1 cellular context compared by ENCODE assay signal in the genomic region with DNA sequence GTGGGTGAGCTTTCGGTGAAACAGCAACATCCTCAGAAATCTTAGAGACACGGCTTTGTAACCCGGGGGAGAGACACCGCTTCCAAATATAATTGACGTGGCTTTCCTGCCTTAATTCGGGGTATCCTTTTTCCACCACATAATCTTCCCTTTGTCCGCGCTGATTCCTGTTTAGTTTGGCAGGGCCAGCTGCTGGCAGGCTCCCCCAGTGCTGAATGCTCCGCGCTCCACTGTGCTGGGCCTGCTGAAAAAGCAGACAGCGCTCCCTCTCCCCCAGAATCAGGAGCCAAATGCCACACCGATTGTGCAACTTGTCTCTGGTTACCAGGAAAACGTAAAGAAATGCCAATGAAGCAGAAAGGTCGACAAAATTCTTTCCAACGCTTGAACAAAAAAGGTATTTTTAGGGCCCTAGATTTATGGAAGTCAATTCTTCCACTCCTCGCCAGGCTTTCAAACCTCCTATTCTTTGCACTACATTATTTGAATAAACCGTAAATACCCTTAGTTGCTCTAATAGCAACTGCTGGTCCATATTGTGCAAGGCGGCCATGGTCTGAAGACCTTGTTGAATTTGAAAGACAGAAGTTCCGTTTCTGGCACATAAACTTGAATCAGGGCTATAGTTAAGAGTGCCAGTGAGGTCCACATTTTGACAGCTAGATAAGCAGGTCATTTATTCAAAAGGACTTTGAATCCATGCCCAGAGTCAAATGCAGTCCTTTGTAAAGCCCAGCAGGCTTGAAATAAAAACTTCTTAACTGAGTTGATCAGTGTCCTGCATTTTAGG.
TF ChIP-seq lines count a peak whose summit lies in the region.

No MANE protein-coding gene starts in this region.

TF ChIP-seq in HepG2, 621 proteins besides CTCF, POLR2A, EP300 and RAD21 (continued from another document and continues in another):
- TF ChIP-seq, protein P1, sequence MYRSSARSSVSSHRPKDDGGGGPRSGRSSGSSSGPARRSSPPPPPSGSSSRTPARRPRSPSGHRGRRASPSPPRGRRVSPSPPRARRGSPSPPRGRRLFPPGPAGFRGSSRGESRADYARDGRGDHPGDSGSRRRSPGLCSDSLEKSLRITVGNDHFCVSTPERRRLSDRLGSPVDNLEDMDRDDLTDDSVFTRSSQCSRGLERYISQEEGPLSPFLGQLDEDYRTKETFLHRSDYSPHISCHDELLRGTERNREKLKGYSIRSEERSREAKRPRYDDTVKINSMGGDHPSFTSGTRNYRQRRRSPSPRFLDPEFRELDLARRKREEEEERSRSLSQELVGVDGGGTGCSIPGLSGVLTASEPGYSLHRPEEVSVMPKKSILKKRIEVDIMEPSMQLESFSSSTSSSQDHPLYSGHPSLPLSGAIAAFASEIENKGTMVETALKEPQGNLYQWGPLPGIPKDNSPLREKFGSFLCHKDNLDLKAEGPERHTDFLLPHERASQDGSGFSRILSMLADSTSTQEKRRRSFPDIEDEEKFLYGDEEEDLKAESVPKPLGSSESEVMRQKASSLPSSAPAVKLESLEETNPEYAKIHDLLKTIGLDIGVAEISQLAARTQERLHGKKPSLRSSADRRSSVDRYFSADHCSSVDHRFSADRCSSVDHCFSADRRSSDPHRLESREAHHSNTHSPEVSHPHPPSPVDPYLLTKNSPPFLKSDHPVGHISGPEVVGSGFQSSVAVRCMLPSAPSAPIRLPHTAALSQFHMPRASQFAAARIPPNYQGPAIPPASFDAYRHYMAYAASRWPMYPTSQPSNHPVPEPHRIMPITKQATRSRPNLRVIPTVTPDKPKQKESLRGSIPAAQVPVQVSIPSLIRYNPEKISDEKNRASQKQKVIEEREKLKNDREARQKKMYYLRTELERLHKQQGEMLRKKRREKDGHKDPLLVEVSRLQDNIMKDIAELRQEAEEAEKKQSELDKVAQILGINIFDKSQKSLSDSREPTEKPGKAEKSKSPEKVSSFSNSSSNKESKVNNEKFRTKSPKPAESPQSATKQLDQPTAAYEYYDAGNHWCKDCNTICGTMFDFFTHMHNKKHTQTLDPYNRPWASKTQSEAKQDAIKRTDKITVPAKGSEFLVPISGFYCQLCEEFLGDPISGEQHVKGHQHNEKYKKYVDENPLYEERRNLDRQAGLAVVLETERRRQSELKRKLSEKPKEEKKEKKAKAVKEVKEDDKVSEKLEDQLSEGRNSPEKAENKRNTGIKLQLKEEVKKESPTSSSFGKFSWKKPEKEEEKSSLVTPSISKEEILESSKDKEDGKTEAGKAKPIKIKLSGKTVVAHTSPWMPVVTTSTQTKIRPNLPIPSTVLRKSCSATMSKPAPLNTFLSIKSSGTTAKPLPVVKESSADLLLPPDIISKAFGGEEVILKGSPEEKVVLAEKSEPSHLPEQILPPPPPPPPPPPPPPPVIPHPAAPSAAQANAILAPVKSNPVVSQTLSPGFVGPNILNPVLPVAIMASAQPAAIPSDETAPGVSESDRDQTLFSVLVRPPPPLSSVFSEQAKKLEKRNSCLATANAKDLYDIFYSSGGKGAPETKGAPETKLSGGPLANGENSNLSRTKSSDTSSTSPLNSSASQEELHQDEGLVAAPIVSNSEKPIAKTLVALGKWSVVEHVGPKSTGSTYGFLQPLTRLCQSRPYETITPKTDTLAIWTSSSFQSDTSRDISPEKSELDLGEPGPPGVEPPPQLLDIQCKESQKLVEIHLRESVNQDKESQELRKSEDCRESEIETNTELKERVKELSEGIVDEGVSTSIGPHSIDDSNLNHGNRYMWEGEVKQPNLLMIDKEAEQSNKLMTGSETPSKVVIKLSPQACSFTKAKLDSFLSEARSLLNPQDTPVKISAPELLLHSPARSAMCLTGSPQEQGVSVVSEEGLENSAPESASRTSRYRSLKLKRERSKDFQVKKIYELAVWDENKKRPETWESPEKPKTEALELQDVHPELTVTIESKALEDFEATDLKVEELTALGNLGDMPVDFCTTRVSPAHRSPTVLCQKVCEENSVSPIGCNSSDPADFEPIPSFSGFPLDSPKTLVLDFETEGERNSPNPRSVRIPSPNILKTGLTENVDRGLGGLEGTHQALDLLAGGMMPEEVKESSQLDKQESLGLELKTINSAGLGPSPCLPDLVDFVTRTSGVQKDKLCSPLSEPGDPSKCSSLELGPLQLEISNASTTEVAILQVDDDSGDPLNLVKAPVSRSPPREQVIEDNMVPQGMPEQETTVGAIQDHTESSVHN (CRISPR knock-in tag; IDR thresholded peaks at IDR 0.05), result peak; percentile 10; the same call in 1 of the 2 replicates
- TF ChIP-seq NFRKB (IDR thresholded peaks at IDR 0.05) (no peak), TAF1 (CRISPR knock-in tag; IDR thresholded peaks at IDR 0.05) (0 out of 2 replicates have a peak, but pooled peaks have one; percentile 23), KLF6 (CRISPR knock-in tag; IDR thresholded peaks at IDR 0.05) (no peak), ZNF124 (CRISPR knock-in tag; IDR thresholded peaks at IDR 0.05) (0 out of 2 replicates have a peak, but pooled peaks have one; percentile 61), ZNF780A (CRISPR knock-in tag; IDR thresholded peaks at IDR 0.05) (0 out of 2 replicates have a peak, but pooled peaks have one; percentile 45), ZNF430 (CRISPR knock-in tag; IDR thresholded peaks at IDR 0.05) (peak; percentile 64; the same call in 1 of the 2 replicates), POLR2AphosphoS5 (IDR thresholded peaks at IDR 0.05; ENCODE audit: low read depth, low read length) (peak; percentile 32; the same call in 1 of the 2 replicates), KDM4B (CRISPR knock-in tag; IDR thresholded peaks at IDR 0.05) (0 out of 2 replicates have a peak, but pooled peaks have one; percentile 2), ZNF446 (CRISPR knock-in tag; IDR thresholded peaks at IDR 0.05) (no peak), GABPB1 (CRISPR knock-in tag; IDR thresholded peaks at IDR 0.05) (0 out of 2 replicates have a peak, but pooled peaks have one; percentile 4), TBX2 (CRISPR knock-in tag; IDR thresholded peaks at IDR 0.05; ENCODE audit: borderline replicate concordance) (peak; percentile 39), SALL1 (CRISPR knock-in tag; IDR thresholded peaks at IDR 0.05) (no peak), KMT2A (CRISPR knock-in tag; IDR thresholded peaks at IDR 0.05) (peak; percentile 12; the same call in 1 of the 2 replicates), PHF8 (CRISPR knock-in tag; IDR thresholded peaks at IDR 0.05) (0 out of 2 replicates have a peak, but pooled peaks have one; percentile 9), YEATS4 (CRISPR knock-in tag; IDR thresholded peaks at IDR 0.05; ENCODE audit: borderline replicate concordance) (peak; percentile 31), CEBPB (IDR thresholded peaks at IDR 0.05; ENCODE audit: borderline replicate concordance, low read depth, low read length) (peak; percentile 95), MAFF (IDR thresholded peaks at IDR 0.05; ENCODE audit: low read depth, low read length) (peak; percentile 79), SPEN (CRISPR knock-in tag; IDR thresholded peaks at IDR 0.05; ENCODE audit: low read depth) (no peak), ZKSCAN8 (CRISPR knock-in tag; IDR thresholded peaks at IDR 0.05; ENCODE audit: borderline replicate concordance) (peak; percentile 22; the same call in 1 of the 2 replicates), ELF3 (CRISPR knock-in tag; IDR thresholded peaks at IDR 0.05) (peak; percentile 55), BHLHE40 (IDR thresholded peaks at IDR 0.05; ENCODE audit: low read length) (no peak), ZNF614 (CRISPR knock-in tag; IDR thresholded peaks at IDR 0.05; ENCODE audit: borderline replicate concordance) (peak; percentile 15; the same call in 1 of the 2 replicates), FLYWCH1 (CRISPR knock-in tag; IDR thresholded peaks at IDR 0.05) (no peak), ZNF441 (CRISPR knock-in tag; IDR thresholded peaks at IDR 0.05; ENCODE audit: borderline replicate concordance) (no peak), ZC3H4 (CRISPR knock-in tag; IDR thresholded peaks at IDR 0.05; ENCODE audit: borderline replicate concordance) (peak; percentile 49; the same call in 1 of the 2 replicates), SOX5 (CRISPR knock-in tag; IDR thresholded peaks at IDR 0.05; ENCODE audit: borderline replicate concordance) (0 out of 2 replicates have a peak, but pooled peaks have one; percentile 7), NONO (IDR thresholded peaks at IDR 0.05) (no peak), NONO (CRISPR knock-in tag; conservative IDR thresholded peaks at IDR 0.05) (peak; percentile 12; the same call in 1 of the 2 replicates), BRD4 (CRISPR knock-in tag; IDR thresholded peaks at IDR 0.05) (peak; percentile 45; the same call in 1 of the 2 replicates), PPARG (CRISPR knock-in tag; conservative IDR thresholded peaks at IDR 0.05) (0 out of 2 replicates have a peak, but pooled peaks have one; percentile 14), XRCC5 (optimal IDR thresholded peaks at IDR 0.05; ENCODE audit: low read length) (peak; percentile 34), GZF1 (CRISPR knock-in tag; IDR thresholded peaks at IDR 0.05) (peak; percentile 94), KAT7 (CRISPR knock-in tag; IDR thresholded peaks at IDR 0.05; ENCODE audit: borderline replicate concordance) (peak; percentile 28; the same call in 1 of the 2 replicates)
- TF ChIP-seq, protein P2, sequence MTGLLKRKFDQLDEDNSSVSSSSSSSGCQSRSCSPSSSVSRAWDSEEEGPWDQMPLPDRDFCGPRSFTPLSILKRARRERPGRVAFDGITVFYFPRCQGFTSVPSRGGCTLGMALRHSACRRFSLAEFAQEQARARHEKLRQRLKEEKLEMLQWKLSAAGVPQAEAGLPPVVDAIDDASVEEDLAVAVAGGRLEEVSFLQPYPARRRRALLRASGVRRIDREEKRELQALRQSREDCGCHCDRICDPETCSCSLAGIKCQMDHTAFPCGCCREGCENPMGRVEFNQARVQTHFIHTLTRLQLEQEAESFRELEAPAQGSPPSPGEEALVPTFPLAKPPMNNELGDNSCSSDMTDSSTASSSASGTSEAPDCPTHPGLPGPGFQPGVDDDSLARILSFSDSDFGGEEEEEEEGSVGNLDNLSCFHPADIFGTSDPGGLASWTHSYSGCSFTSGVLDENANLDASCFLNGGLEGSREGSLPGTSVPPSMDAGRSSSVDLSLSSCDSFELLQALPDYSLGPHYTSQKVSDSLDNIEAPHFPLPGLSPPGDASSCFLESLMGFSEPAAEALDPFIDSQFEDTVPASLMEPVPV (CRISPR knock-in tag; IDR thresholded peaks at IDR 0.05), result peak; percentile 28; the same call in 1 of the 2 replicates
- TF ChIP-seq, protein P3, sequence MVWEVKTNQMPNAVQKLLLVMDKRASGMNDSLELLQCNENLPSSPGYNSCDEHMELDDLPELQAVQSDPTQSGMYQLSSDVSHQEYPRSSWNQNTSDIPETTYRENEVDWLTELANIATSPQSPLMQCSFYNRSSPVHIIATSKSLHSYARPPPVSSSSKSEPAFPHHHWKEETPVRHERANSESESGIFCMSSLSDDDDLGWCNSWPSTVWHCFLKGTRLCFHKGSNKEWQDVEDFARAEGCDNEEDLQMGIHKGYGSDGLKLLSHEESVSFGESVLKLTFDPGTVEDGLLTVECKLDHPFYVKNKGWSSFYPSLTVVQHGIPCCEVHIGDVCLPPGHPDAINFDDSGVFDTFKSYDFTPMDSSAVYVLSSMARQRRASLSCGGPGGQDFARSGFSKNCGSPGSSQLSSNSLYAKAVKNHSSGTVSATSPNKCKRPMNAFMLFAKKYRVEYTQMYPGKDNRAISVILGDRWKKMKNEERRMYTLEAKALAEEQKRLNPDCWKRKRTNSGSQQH (CRISPR knock-in tag; IDR thresholded peaks at IDR 0.05; ENCODE audit: low read depth), result no peak
- TF ChIP-seq, protein P4, sequence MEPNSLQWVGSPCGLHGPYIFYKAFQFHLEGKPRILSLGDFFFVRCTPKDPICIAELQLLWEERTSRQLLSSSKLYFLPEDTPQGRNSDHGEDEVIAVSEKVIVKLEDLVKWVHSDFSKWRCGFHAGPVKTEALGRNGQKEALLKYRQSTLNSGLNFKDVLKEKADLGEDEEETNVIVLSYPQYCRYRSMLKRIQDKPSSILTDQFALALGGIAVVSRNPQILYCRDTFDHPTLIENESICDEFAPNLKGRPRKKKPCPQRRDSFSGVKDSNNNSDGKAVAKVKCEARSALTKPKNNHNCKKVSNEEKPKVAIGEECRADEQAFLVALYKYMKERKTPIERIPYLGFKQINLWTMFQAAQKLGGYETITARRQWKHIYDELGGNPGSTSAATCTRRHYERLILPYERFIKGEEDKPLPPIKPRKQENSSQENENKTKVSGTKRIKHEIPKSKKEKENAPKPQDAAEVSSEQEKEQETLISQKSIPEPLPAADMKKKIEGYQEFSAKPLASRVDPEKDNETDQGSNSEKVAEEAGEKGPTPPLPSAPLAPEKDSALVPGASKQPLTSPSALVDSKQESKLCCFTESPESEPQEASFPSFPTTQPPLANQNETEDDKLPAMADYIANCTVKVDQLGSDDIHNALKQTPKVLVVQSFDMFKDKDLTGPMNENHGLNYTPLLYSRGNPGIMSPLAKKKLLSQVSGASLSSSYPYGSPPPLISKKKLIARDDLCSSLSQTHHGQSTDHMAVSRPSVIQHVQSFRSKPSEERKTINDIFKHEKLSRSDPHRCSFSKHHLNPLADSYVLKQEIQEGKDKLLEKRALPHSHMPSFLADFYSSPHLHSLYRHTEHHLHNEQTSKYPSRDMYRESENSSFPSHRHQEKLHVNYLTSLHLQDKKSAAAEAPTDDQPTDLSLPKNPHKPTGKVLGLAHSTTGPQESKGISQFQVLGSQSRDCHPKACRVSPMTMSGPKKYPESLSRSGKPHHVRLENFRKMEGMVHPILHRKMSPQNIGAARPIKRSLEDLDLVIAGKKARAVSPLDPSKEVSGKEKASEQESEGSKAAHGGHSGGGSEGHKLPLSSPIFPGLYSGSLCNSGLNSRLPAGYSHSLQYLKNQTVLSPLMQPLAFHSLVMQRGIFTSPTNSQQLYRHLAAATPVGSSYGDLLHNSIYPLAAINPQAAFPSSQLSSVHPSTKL (CRISPR knock-in tag; IDR thresholded peaks at IDR 0.05), result peak; percentile 63
- TF ChIP-seq, protein P5, sequence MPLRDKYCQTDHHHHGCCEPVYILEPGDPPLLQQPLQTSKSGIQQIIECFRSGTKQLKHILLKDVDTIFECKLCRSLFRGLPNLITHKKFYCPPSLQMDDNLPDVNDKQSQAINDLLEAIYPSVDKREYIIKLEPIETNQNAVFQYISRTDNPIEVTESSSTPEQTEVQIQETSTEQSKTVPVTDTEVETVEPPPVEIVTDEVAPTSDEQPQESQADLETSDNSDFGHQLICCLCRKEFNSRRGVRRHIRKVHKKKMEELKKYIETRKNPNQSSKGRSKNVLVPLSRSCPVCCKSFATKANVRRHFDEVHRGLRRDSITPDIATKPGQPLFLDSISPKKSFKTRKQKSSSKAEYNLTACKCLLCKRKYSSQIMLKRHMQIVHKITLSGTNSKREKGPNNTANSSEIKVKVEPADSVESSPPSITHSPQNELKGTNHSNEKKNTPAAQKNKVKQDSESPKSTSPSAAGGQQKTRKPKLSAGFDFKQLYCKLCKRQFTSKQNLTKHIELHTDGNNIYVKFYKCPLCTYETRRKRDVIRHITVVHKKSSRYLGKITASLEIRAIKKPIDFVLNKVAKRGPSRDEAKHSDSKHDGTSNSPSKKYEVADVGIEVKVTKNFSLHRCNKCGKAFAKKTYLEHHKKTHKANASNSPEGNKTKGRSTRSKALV (CRISPR knock-in tag; IDR thresholded peaks at IDR 0.05), result peak; percentile 21; the same call in 1 of the 2 replicates
- TF ChIP-seq, protein P6, sequence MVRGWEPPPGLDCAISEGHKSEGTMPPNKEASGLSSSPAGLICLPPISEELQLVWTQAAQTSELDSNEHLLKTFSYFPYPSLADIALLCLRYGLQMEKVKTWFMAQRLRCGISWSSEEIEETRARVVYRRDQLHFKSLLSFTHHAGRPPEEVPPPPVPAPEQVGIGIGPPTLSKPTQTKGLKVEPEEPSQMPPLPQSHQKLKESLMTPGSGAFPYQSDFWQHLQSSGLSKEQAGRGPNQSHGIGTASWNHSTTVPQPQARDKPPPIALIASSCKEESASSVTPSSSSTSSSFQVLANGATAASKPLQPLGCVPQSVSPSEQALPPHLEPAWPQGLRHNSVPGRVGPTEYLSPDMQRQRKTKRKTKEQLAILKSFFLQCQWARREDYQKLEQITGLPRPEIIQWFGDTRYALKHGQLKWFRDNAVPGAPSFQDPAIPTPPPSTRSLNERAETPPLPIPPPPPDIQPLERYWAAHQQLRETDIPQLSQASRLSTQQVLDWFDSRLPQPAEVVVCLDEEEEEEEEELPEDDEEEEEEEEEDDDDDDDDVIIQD (CRISPR knock-in tag; IDR thresholded peaks at IDR 0.05; ENCODE audit: low read depth), result 0 out of 2 replicates have a peak, but pooled peaks have one; percentile 7
